14 cellular contexts compared by ENCODE assay signal in genomic region chr5:98940586-98940985, GRCh38. TPM values are rescaled to one million over a fixed set of nuclear protein-coding genes. Genes with fewer than 3 reads are reported as not detected.
A peak's percentile ranks its signal among the peaks of the same experiment; 100 is the strongest.
DNase-seq lines count a peak whose midpoint lies in the region; ATAC-seq lines count a peak whose summit lies in the region.
"Had no signal": no experiment of that assay in that cellular context is flagged by ENCODE, and none has a peak within 500 bp of the region (broad histone marks: within the 10 kb centered on the region; RNA-seq: fewer than 3 reads in every experiment).

No MANE protein-coding gene starts in this region.

- H3K27ac ChIP-seq in ACC112 (ENCODE audit: low read depth, low read length) (0 out of 2 replicates have a peak overlapping the region, but pooled peaks have one; percentile 5), GM23248 (no peak overlapping the region; the same call in 1 of the 2 replicates)
- H3K27ac ChIP-seq: BLaER1 had no signal

- no peak for ATAC-seq in natural killer cell treated with Interleukin-12 subunit alpha and Interleukin-12 subunit beta and Interleukin-15 and Interleukin-18, amount 100 ng/mL, for 72 hours

- H3K27me3 ChIP-seq in ACC112 (ENCODE audit: insufficient read depth, low read length), result no peaks in the 10 kb centered on the region
- no peaks in the 10 kb centered on the region for H3K27me3 ChIP-seq in GM23248 (replicated peaks; ENCODE audit: insufficient read depth)
- H3K27me3 ChIP-seq: BLaER1 had no signal

- no peak overlapping the region for H3K4me3 ChIP-seq in ACC112 (ENCODE audit: low read depth, low read length)
- 0 out of 2 replicates have a peak overlapping the region, but pooled peaks have one; percentile 22 for H3K4me3 ChIP-seq in GM23248
- H3K4me3 ChIP-seq: BLaER1 had no signal

- peak overlapping the region in 1 of 2 donors; percentile 34 for H3K27ac Mint-ChIP-seq in natural killer cell treated with Interleukin-12 subunit alpha and Interleukin-12 subunit beta and Interleukin-15 and Interleukin-18, amount 100 ng/mL, for 72 hours
- H3K27ac Mint-ChIP-seq: activated naive CD4-positive, alpha-beta T cell treated with anti-CD3 and anti-CD28 coated beads, Interleukin-2, amount 50 U/mL, for 72 hours had no signal

- in situ Hi-C loops in GM23248 (cut with MboI), result no loop called here

- DNase-seq in GM23248 (peak; percentile 65), cerebellum (ENCODE audit: low spot score) (peak; percentile 30), lung microvascular endothelial cell (ENCODE audit: low read depth in 2 of 2) (peak; percentile 1 to 37), NCI-H774 (lab: John Stamatoyannopoulos, UW) (no peak), A172 (ENCODE audit: low spot score) (no peak), activated gamma-delta T cell (lab: John Stamatoyannopoulos, UW) (no peak)
- no peak for DNase-seq in natural killer cell treated with Interleukin-12 subunit alpha and Interleukin-12 subunit beta and Interleukin-15 and Interleukin-18, amount 100 ng/mL, for 72 hours (ENCODE audit: low spot score)
- DNase-seq: activated CD4-positive, alpha-beta T cell treated with anti-CD3 and anti-CD28 coated beads for 1 hour; H7; NCI-H2171; stimulated activated CD4-positive, alpha-beta T cell treated with anti-CD3 and anti-CD28 coated beads, Interleukin-2, amount 100 ng/mL, for 48 hours had no signal

- no peak overlapping the region for H3K4me3 Mint-ChIP-seq in natural killer cell treated with Interleukin-12 subunit alpha and Interleukin-12 subunit beta and Interleukin-15 and Interleukin-18, amount 100 ng/mL, for 72 hours

- no peaks in the 10 kb centered on the region for H3K27me3 Mint-ChIP-seq in natural killer cell treated with Interleukin-12 subunit alpha and Interleukin-12 subunit beta and Interleukin-15 and Interleukin-18, amount 100 ng/mL, for 72 hours

- peaks cover 1 to 12% of the 10 kb centered on the region in 2 donors for H3K4me1 Mint-ChIP-seq in natural killer cell treated with Interleukin-12 subunit alpha and Interleukin-12 subunit beta and Interleukin-15 and Interleukin-18, amount 100 ng/mL, for 72 hours (ENCODE audit: low read depth in 2 of 2)

- H2AFZ ChIP-seq in ACC112 (ENCODE audit: low read length, unreplicated experiment) (no peak overlapping the region), GM23248 (no peak overlapping the region)

- H3K9ac ChIP-seq in GM23248, result no peak overlapping the region
- H3K9ac ChIP-seq: BLaER1 had no signal

- H3K4me2 ChIP-seq in GM23248 (ENCODE audit: unreplicated experiment), result peak overlapping the region; percentile 60
- H3K4me2 ChIP-seq: BLaER1 had no signal

- 3 to 5% methylated on average over 2 of the region's 2 CpGs for WGBS in GM23248 (ENCODE audit: low coverage in 1 of 2, low lambda C conversion rate in 2 of 2, missing lambda C conversion rate in 2 of 2), 2 experiments

- H3K9me3 Mint-ChIP-seq in natural killer cell treated with Interleukin-12 subunit alpha and Interleukin-12 subunit beta and Interleukin-15 and Interleukin-18, amount 100 ng/mL, for 72 hours, result no peaks in the 10 kb centered on the region
- H3K9me3 Mint-ChIP-seq: activated naive CD4-positive, alpha-beta T cell treated with anti-CD3 and anti-CD28 coated beads, Interleukin-2, amount 50 U/mL, for 72 hours had no signal

- no peaks in the 10 kb centered on the region for H3K36me3 Mint-ChIP-seq in natural killer cell treated with Interleukin-12 subunit alpha and Interleukin-12 subunit beta and Interleukin-15 and Interleukin-18, amount 100 ng/mL, for 72 hours
- H3K36me3 Mint-ChIP-seq: activated naive CD4-positive, alpha-beta T cell treated with anti-CD3 and anti-CD28 coated beads, Interleukin-2, amount 50 U/mL, for 72 hours had no signal

- H4K20me1 ChIP-seq in GM23248 (ENCODE audit: insufficient read depth), result peaks cover 4% of the 10 kb centered on the region; the same call in 1 of the 2 replicates
- H4K20me1 ChIP-seq: BLaER1 had no signal

- H3K36me3 ChIP-seq in ACC112 (ENCODE audit: insufficient read depth, low read length), result no peaks in the 10 kb centered on the region
- no peaks in the 10 kb centered on the region for H3K36me3 ChIP-seq in GM23248 (ENCODE audit: low read depth)
- H3K36me3 ChIP-seq: BLaER1 had no signal

- peaks cover 8% of the 10 kb centered on the region for H3K79me2 ChIP-seq in ACC112 (ENCODE audit: control insufficient read depth, insufficient read depth, low read length, unreplicated experiment)
- peaks cover 28% of the 10 kb centered on the region for H3K79me2 ChIP-seq in GM23248 (ENCODE audit: insufficient read depth)

- H3K9me2 ChIP-seq in GM23248 (ENCODE audit: insufficient read depth), result no peaks in the 10 kb centered on the region

- H3K9me3 ChIP-seq in GM23248 (ENCODE audit: low read depth), result no peaks in the 10 kb centered on the region
- H3K9me3 ChIP-seq: BLaER1 had no signal

- peaks cover 36% of the 10 kb centered on the region for H3K4me1 ChIP-seq in ACC112 (ENCODE audit: control insufficient read depth, insufficient read depth, low read length, unreplicated experiment)
- peaks cover 45% of the 10 kb centered on the region for H3K4me1 ChIP-seq in GM23248 (ENCODE audit: insufficient read depth)

- H3F3A ChIP-seq in GM23248 (ENCODE audit: insufficient read depth), result peaks cover 14% of the 10 kb centered on the region; the same call in 1 of the 2 replicates

RNA-seq across cellular contexts. Expression of gene CHD1, which starts 11.8 kb away (rescaled TPM):
- total RNA-seq in GM23248 (2014; rRNA removed; shearing (Covaris generic)), result 24.3 and 28.1 TPM in 2 replicates
- 8.3 and 11.1 TPM in 2 replicates for polyA plus RNA-seq in GM23248 (2016; fragmentation: Nextera tagmentation; extraction: Ambion mirVana)
- total RNA-seq in cerebellum (108 TPM), lung microvascular endothelial cell (44.2 and 47.8 TPM in 2 replicates)
- total RNA-seq in A172 (2014; rRNA removed; shearing (Covaris generic)), result 43.5 and 55.1 TPM in 2 replicates
- 10 to 100 TPM; 64.8 to 68.0 TPM for total RNA-seq in natural killer cell treated with Interleukin-12 subunit alpha and Interleukin-12 subunit beta and Interleukin-15 and Interleukin-18, amount 100 ng/mL, for 72 hours

Comparison
In these comparisons a context has a peak if more than half of its experiments do, and no peak if none do; other contexts are left out.
1. DNase-seq: peak in GM23248 (single experiment), cerebellum (single experiment) and lung microvascular endothelial cell (2 of 2); none in NCI-H774 (single experiment), A172 (single experiment), natural killer cell treated with Interleukin-12 subunit alpha and Interleukin-12 subunit beta and Interleukin-15 and Interleukin-18, amount 100 ng/mL, for 72 hours (single experiment) and activated gamma-delta T cell (single experiment).